Comparison of ENCODE assay signal across 9 cellular contexts in the genomic region with DNA sequence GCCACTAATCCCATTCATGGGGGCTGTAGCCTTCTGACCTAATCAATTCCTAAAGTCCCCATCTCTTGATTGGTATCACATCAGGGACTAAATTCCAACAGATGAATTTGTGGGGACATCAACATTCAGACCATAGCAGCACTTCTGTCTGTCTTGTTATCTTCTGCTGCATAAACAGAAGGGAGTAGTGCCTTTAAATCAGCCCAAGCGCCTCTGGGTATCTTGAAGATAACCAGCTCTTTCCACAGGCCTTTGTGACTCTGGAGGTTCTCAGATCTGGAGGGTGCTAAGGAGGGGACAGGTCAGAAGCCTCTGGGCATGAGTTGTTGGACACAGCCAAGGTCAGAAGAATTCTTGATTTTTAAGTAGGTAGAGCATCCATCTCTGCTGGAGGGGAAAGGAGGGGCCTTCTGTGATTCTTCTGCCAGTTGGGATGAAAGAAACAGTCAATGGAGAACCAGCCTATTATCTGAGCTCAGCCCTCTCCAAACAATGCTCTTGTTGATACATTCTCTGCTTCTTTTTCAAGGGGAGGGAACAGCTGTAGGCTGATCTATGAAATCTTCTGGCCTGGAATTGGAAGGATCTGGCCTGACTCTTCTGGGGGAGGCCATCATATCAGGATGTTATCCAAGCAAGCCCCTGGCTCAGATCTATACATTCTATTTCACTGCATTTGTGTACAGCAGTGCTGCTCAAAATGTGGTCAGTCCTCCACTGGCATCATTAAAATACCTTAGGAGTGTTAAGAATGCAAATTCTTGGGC. TPM values are rescaled to one million over a fixed set of nuclear protein-coding genes. Genes with fewer than 3 reads are reported as not detected.
DNase-seq lines count a peak whose midpoint lies in the region; ATAC-seq and TF ChIP-seq lines count a peak whose summit lies in the region.
"Had no signal": no experiment of that assay in that cellular context is flagged by ENCODE, and none has a peak within 500 bp of the region (broad histone marks: within the 10 kb centered on the region; RNA-seq: fewer than 3 reads in every experiment).

No MANE protein-coding gene starts in this region.

- peak; percentile 86 for DNase-seq in mesendoderm
- DNase-seq in NCI-H128 (lab: John Stamatoyannopoulos, UW; ENCODE audit: unreplicated experiment) = no peak
- no peak for DNase-seq in NCI-H1105 (lab: John Stamatoyannopoulos, UW)

- H4K20me1 ChIP-seq in BLaER1 = no peaks in the 10 kb centered on the region

- no peaks in the 10 kb centered on the region for H3K9me3 Mint-ChIP-seq in brain

- no peak overlapping the region for H3K4me3 ChIP-seq in BLaER1
- H3K4me3 ChIP-seq in mesendoderm (ENCODE audit: low read length) = no peak overlapping the region
- H3K4me3 ChIP-seq: tibial artery had no signal

- H3K4ac ChIP-seq in mesendoderm (ENCODE audit: low read depth, low read length) = peak overlapping the region; percentile 97

- H3K36me3 Mint-ChIP-seq in brain = no peaks in the 10 kb centered on the region

- H3K56ac ChIP-seq in mesendoderm (ENCODE audit: low read length) = peak overlapping the region; percentile 77

- H3K36me3 ChIP-seq in BLaER1 (no peaks in the 10 kb centered on the region), mesendoderm (ENCODE audit: control insufficient read depth, insufficient read depth, low read length) (no peaks in the 10 kb centered on the region)
- H3K36me3 ChIP-seq: tibial artery had no signal

- no peak overlapping the region for H3K23ac ChIP-seq in mesendoderm (ENCODE audit: low read length)

- peak overlapping the region; percentile 5 for H2BK15ac ChIP-seq in mesendoderm (replicated peaks; ENCODE audit: low read depth)

- H3K27ac ChIP-seq in BLaER1 (peak overlapping the region; percentile 0; the same call in 1 of the 2 replicates), mesendoderm (ENCODE audit: low read depth, low read length) (peak overlapping the region; percentile 98)
- H3K27ac ChIP-seq: tibial artery had no signal

- H3K4me1 ChIP-seq in BLaER1 = peaks cover 46% of the 10 kb centered on the region
- peaks cover 27% of the 10 kb centered on the region for H3K4me1 ChIP-seq in mesendoderm (ENCODE audit: control insufficient read depth, low read depth, low read length)

- H4K5ac ChIP-seq in mesendoderm (ENCODE audit: low read length) = no peak overlapping the region

- no peak overlapping the region for H3K4me3 Mint-ChIP-seq in brain

- H3K27me3 ChIP-seq in BLaER1 (no peaks in the 10 kb centered on the region), mesendoderm (ENCODE audit: insufficient read depth, low read length, poor library complexity) (no peaks in the 10 kb centered on the region)
- H3K27me3 ChIP-seq: tibial artery had no signal

- no peaks in the 10 kb centered on the region for H3K27me3 Mint-ChIP-seq in brain

- H2AK5ac ChIP-seq in mesendoderm (ENCODE audit: low read length) = peak overlapping the region; percentile 64

- H3K18ac ChIP-seq in mesendoderm (ENCODE audit: low read length) = peak overlapping the region; percentile 98

- H3K4me1 Mint-ChIP-seq in brain = peaks cover 35% of the 10 kb centered on the region

- H2BK5ac ChIP-seq in mesendoderm (ENCODE audit: low read length) = peak overlapping the region; percentile 99

- no peaks in the 10 kb centered on the region for H3K9me3 ChIP-seq in BLaER1
- H3K9me3 ChIP-seq: tibial artery had no signal

- WGBS in mesendoderm (ENCODE audit: extremely low coverage, insufficient coverage, low lambda C conversion rate) = no CpG with 5 or more reads among the region's 1 CpG

- no peaks in the 10 kb centered on the region for H3K79me1 ChIP-seq in mesendoderm (ENCODE audit: low read length)

- H3K27ac Mint-ChIP-seq in brain = peak overlapping the region; percentile 33 to 96 (median 88)

- no peak for TF ChIP-seq CTCF in brain (conservative IDR thresholded peaks at IDR 0.05)

- no peak overlapping the region for H4K8ac ChIP-seq in mesendoderm (ENCODE audit: low read depth, low read length)

- peak overlapping the region; percentile 98 for H2BK120ac ChIP-seq in mesendoderm (ENCODE audit: low read depth, low read length)

- H3K79me2 ChIP-seq in mesendoderm (ENCODE audit: control insufficient read depth, insufficient read depth, low read length) = no peaks in the 10 kb centered on the region

- H3K9ac ChIP-seq in BLaER1 (no peak overlapping the region), mesendoderm (ENCODE audit: low read length) (peak overlapping the region; percentile 66)

- ATAC-seq in HG02798 (IDR thresholded peaks at IDR 0.05; ENCODE audit: poor library complexity, unreplicated experiment) (peak; percentile 14), HG03571 (IDR thresholded peaks at IDR 0.05; ENCODE audit: unreplicated experiment) (no peak), HG03139 (IDR thresholded peaks at IDR 0.05; ENCODE audit: unreplicated experiment) (no peak)

- H3K4me2 ChIP-seq in BLaER1 (peak overlapping the region; percentile 55), mesendoderm (ENCODE audit: low read length) (no peak overlapping the region)

RNA-seq across cellular contexts. Expression of gene LRIG2, which starts 31.2 kb away (rescaled TPM):
- polyA plus RNA-seq in brain (ENCODE audit: insufficient read depth, low read depth, low replicate concordance) = 3.0 TPM
- 5.0 TPM for polyA plus RNA-seq in mesendoderm (2013, experiment 1 of 2)
- polyA plus RNA-seq in mesendoderm (2013, experiment 2 of 2) = 5.3 TPM
